ENCODE assay signal across 12 cellular contexts in the genomic region with DNA sequence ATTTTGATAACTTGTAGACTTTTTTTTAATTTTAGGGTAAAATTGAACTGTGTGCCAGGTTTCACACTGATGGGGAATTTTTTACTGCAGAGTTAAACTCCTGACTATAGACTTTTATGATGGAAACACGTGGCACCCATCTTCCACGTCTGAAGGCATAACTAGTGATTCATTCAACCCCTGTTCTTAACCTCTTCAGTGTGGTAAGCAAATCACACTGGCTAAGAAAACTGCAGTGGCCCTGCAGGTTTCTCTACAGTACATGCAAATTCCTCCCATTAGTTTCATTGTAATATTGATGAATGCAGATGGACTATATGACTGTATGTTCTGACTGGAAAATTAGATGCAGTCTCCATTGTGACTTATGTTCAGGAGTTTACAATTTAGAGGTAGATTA.
DNase-seq lines count a peak whose midpoint lies in the region; ATAC-seq lines count a peak whose summit lies in the region.
"Had no signal": no experiment of that assay in that cellular context is flagged by ENCODE, and none has a peak within 500 bp of the region (broad histone marks: within the 10 kb centered on the region; RNA-seq: fewer than 3 reads in every experiment).

No MANE protein-coding gene starts in this region.

- ATAC-seq in GM18517 (IDR thresholded peaks at IDR 0.05; ENCODE audit: unreplicated experiment) (peak; percentile 37), GM21737 (IDR thresholded peaks at IDR 0.05; ENCODE audit: unreplicated experiment) (peak; percentile 60), HG03457 (IDR thresholded peaks at IDR 0.05; ENCODE audit: unreplicated experiment) (peak; percentile 82)

- DNase-seq in fibroblast of peridontal ligament (ENCODE audit: extremely low read depth): peak; percentile 47
- no peak for DNase-seq in NAMALWA (ENCODE audit: low spot score)
- DNase-seq in NCI-H510A treated with DMSO at 0.1 percent for 48 hours (lab: John Stamatoyannopoulos, UW): no peak
- no peak for DNase-seq in activated CD4-positive, alpha-beta T cell treated with anti-CD3 and anti-CD28 coated beads, Interleukin-2, amount 50 U/mL, for 48 hours
- no peak for DNase-seq in NCI-H1436 (lab: John Stamatoyannopoulos, UW)
- DNase-seq: activated naive CD4-positive, alpha-beta T cell; COR-L47; KBM-7; left cardiac atrium had no signal
